ENCODE assay signal across 14 cellular contexts in genomic region chr1:241109039-241109438, GRCh38.
DNase-seq lines count a peak whose midpoint lies in the region; ATAC-seq and TF ChIP-seq lines count a peak whose summit lies in the region.
"Had no signal": no experiment of that assay in that cellular context is flagged by ENCODE, and none has a peak within 500 bp of the region (broad histone marks: within the 10 kb centered on the region; RNA-seq: fewer than 3 reads in every experiment).

No MANE protein-coding gene starts in this region.

- TF ChIP-seq CTCF in mesothelial cell of epicardium (IDR thresholded peaks at IDR 0.05; ENCODE audit: unreplicated experiment), result no peak
- no peak for TF ChIP-seq CTCF in progenitor cell of endocrine pancreas (IDR thresholded peaks at IDR 0.05; ENCODE audit: unreplicated experiment)
- no peak for TF ChIP-seq CTCF in coronary artery (IDR thresholded peaks at IDR 0.05)

- H3K9me3 Mint-ChIP-seq in mesothelial cell of epicardium (no peaks in the 10 kb centered on the region), progenitor cell of endocrine pancreas (ENCODE audit: low read depth) (no peaks in the 10 kb centered on the region)
- H3K9me3 Mint-ChIP-seq in activated CD4-positive, alpha-beta T cell treated with anti-CD3 and anti-CD28 coated beads for 36 hours (ENCODE audit: low read depth), result peaks cover 4% of the 10 kb centered on the region

- H3K27ac ChIP-seq in caudate nucleus (ENCODE audit: low read depth, low read length) (peak overlapping the region; percentile 16), coronary artery (no peak overlapping the region)
- H3K27ac ChIP-seq: A549, C4-2B, HL-60 had no signal

- intact Hi-C loops in activated CD4-positive, alpha-beta T cell treated with anti-CD3 and anti-CD28 coated beads for 36 hours (cut with DNase I, micrococcal nuclease), result no loop called here

- CTCF ChIA-PET in activated CD4-positive, alpha-beta T cell treated with anti-CD3 and anti-CD28 coated beads for 36 hours (lab: Charles Lee), result no interaction called here

- H3K4me3 ChIP-seq in coronary artery, result no peak overlapping the region
- H3K4me3 ChIP-seq: A549 had no signal

- no peak for DNase-seq in caudate nucleus (lab: John Stamatoyannopoulos, UW)
- DNase-seq in mesothelial cell of epicardium (ENCODE audit: low spot score in 2 of 2, unreplicated experiment in 2 of 2), result no peak
- no peak for DNase-seq in progenitor cell of endocrine pancreas (ENCODE audit: low spot score, unreplicated experiment)
- DNase-seq in NCI-H345 (lab: John Stamatoyannopoulos, UW), result no peak
- DNase-seq in coronary artery (ENCODE audit: low spot score), result no peak
- no peak for DNase-seq in activated CD4-positive, alpha-beta T cell treated with anti-CD3 and anti-CD28 coated beads for 36 hours
- DNase-seq: BE2C; CD4-positive, alpha-beta memory T cell; DND-41; GF-D8 had no signal

- ATAC-seq in activated CD4-positive, alpha-beta T cell treated with anti-CD3 and anti-CD28 coated beads for 36 hours, result no peak
- ATAC-seq: A549, HCT116 had no signal

- H3K27me3 Mint-ChIP-seq in mesothelial cell of epicardium (ENCODE audit: low read depth), result peaks cover 1% of the 10 kb centered on the region
- H3K27me3 Mint-ChIP-seq in progenitor cell of endocrine pancreas, result peaks cover 74% of the 10 kb centered on the region
- H3K27me3 Mint-ChIP-seq in activated CD4-positive, alpha-beta T cell treated with anti-CD3 and anti-CD28 coated beads for 36 hours, result no peaks in the 10 kb centered on the region
- H3K27me3 Mint-ChIP-seq: CD4-positive, alpha-beta memory T cell had no signal

- H3K36me3 Mint-ChIP-seq in mesothelial cell of epicardium (no peaks in the 10 kb centered on the region), progenitor cell of endocrine pancreas (ENCODE audit: insufficient read depth) (no peaks in the 10 kb centered on the region)
- no peaks in the 10 kb centered on the region for H3K36me3 Mint-ChIP-seq in activated CD4-positive, alpha-beta T cell treated with anti-CD3 and anti-CD28 coated beads for 36 hours (ENCODE audit: low read depth)
- H3K36me3 Mint-ChIP-seq: CD4-positive, alpha-beta memory T cell had no signal

- POLR2A ChIA-PET in activated CD4-positive, alpha-beta T cell treated with anti-CD3 and anti-CD28 coated beads for 36 hours (lab: Charles Lee), result no interaction called here

- peak overlapping the region; percentile 89 for H3K27ac Mint-ChIP-seq in mesothelial cell of epicardium
- peak overlapping the region; percentile 14 for H3K27ac Mint-ChIP-seq in progenitor cell of endocrine pancreas
- H3K27ac Mint-ChIP-seq in activated CD4-positive, alpha-beta T cell treated with anti-CD3 and anti-CD28 coated beads for 36 hours, result no peak overlapping the region
- H3K27ac Mint-ChIP-seq: CD4-positive, alpha-beta memory T cell had no signal

- H3K4me1 Mint-ChIP-seq in mesothelial cell of epicardium (peaks cover 45% of the 10 kb centered on the region), progenitor cell of endocrine pancreas (ENCODE audit: low read depth) (peaks cover 21% of the 10 kb centered on the region)
- no peaks in the 10 kb centered on the region for H3K4me1 Mint-ChIP-seq in activated CD4-positive, alpha-beta T cell treated with anti-CD3 and anti-CD28 coated beads for 36 hours
- H3K4me1 Mint-ChIP-seq: CD4-positive, alpha-beta memory T cell had no signal

- H3K4me3 Mint-ChIP-seq in mesothelial cell of epicardium, result no peak overlapping the region
- no peak overlapping the region for H3K4me3 Mint-ChIP-seq in progenitor cell of endocrine pancreas (ENCODE audit: low read depth)
- no peak overlapping the region for H3K4me3 Mint-ChIP-seq in activated CD4-positive, alpha-beta T cell treated with anti-CD3 and anti-CD28 coated beads for 36 hours
- H3K4me3 Mint-ChIP-seq: CD4-positive, alpha-beta memory T cell had no signal
